ENCODE assay signal across 39 cellular contexts in genomic region chr16:30592871-30593270, GRCh38.
"Had no signal": no experiment of that assay in that cellular context is flagged by ENCODE, and none has a peak within 500 bp of the region (broad histone marks: within the 10 kb centered on the region; RNA-seq: fewer than 3 reads in every experiment).

No MANE protein-coding gene starts in this region.

- H3K36me3 ChIP-seq: adrenal gland, ascending aorta, brain microvascular endothelial cell, breast epithelium, cardiac muscle cell had no signal

- H3K4me1 ChIP-seq: adrenal gland, ascending aorta, body of pancreas, breast epithelium had no signal

- H3K27ac ChIP-seq: adrenal gland, ascending aorta, body of pancreas, brain microvascular endothelial cell, breast epithelium, cardiac muscle cell had no signal

- H3K36me3 Mint-ChIP-seq: activated naive CD4-positive, alpha-beta T cell treated with anti-CD3 and anti-CD28 coated beads, Interleukin-2, amount 50 U/mL, for 24 hours; activated naive CD8-positive, alpha-beta T cell had no signal

- DNase-seq: activated effector memory CD4-positive, alpha-beta T cell treated with anti-CD3 and anti-CD28 coated beads, Interleukin-2, amount 50 U/mL, for 16 hours; activated effector memory CD4-positive, alpha-beta T cell treated with Interleukin-2 at 50 U/mL for 16 hours; activated gamma-delta T cell; activated gamma-delta T cell treated with Interleukin-2 at 50 U/mL for 16 hours; activated naive CD4-positive, alpha-beta T cell; activated naive CD4-positive, alpha-beta T cell treated with anti-CD3 and anti-CD28 coated beads for 36 hours; activated naive CD4-positive, alpha-beta T cell treated with anti-CD3 and anti-CD28 coated beads, Interleukin-2, amount 10 ng/mL, durations not matched to agents 7 days and 5 days; activated naive CD4-positive, alpha-beta T cell treated with anti-CD3 and anti-CD28 coated beads, Interleukin-2, amount 50 U/mL, for 16 hours; activated naive CD4-positive, alpha-beta T cell treated with Interleukin-2 at 50 U/mL for 16 hours; activated naive CD8-positive, alpha-beta T cell treated with anti-CD3 and anti-CD28 coated beads for 36 hours; activated naive CD8-positive, alpha-beta T cell treated with anti-CD3 and anti-CD28 coated beads, Interleukin-2, amount 10 ng/mL, durations not matched to agents 7 days and 5 days; activated naive CD8-positive, alpha-beta T cell treated with anti-CD3 and anti-CD28 coated beads, Interleukin-2, amount 50 U/mL, for 24 hours; activated T-cell treated with anti-CD3 and anti-CD28 coated beads, Interleukin-2, amount 50 U/mL, for 1 hour; activated T-cell treated with anti-CD3 and anti-CD28 coated beads, Interleukin-2, amount 50 U/mL, for 24 hours; activated T-cell treated with anti-CD3 and anti-CD28 coated beads, Interleukin-2, amount 50 U/mL, for 4 hours; activated T-cell treated with anti-CD3 and anti-CD28 coated beads, Interleukin-2, amount 50 U/mL, for 48 hours; adrenal gland; amniotic stem cell; amygdala; anterior cingulate cortex; aorta; body of pancreas; brain microvascular endothelial cell; caudate nucleus; central memory CD4-positive, alpha-beta T cell; cerebellar nuclear complex had no signal

- H3K4me1 Mint-ChIP-seq: activated naive CD8-positive, alpha-beta T cell treated with anti-CD3 and anti-CD28 coated beads for 36 hours; activated naive CD8-positive, alpha-beta T cell treated with anti-CD3 and anti-CD28 coated beads, Interleukin-2, amount 50 U/mL, for 24 hours; activated T-helper 17 cell treated with anti-CD3 and anti-CD28 coated beads, Interleukin-2, amount 50 U/mL, for 72 hours; brain; central memory CD8-positive, alpha-beta T cell had no signal

- H3K9me3 ChIP-seq: adrenal gland, ascending aorta, body of pancreas, breast epithelium had no signal

- FAIRE-seq: bronchial epithelial cell, colon had no signal

- H3K4me3 ChIP-seq: adrenal gland, ascending aorta, body of pancreas, breast epithelium, cardiac muscle cell had no signal

- H3K27ac Mint-ChIP-seq: activated naive CD4-positive, alpha-beta T cell treated with anti-CD3 and anti-CD28 coated beads for 36 hours; activated naive CD4-positive, alpha-beta T cell treated with anti-CD3 and anti-CD28 coated beads, Interleukin-2, amount 10 ng/mL, durations not matched to agents 7 days and 5 days; activated naive CD4-positive, alpha-beta T cell treated with anti-CD3 and anti-CD28 coated beads, Interleukin-2, amount 50 U/mL, for 24 hours; activated naive CD4-positive, alpha-beta T cell treated with anti-CD3 and anti-CD28 coated beads, Interleukin-2, amount 50 U/mL, for 72 hours; activated naive CD8-positive, alpha-beta T cell; activated naive CD8-positive, alpha-beta T cell treated with anti-CD3 and anti-CD28 coated beads for 36 hours; activated naive CD8-positive, alpha-beta T cell treated with anti-CD3 and anti-CD28 coated beads, Interleukin-2, amount 10 ng/mL, durations not matched to agents 7 days and 5 days; activated naive CD8-positive, alpha-beta T cell treated with anti-CD3 and anti-CD28 coated beads, Interleukin-2, amount 50 U/mL, for 24 hours; activated T-cell treated with anti-CD3 and anti-CD28 coated beads, Interleukin-2, amount 50 U/mL, for 24 hours; activated T-helper 1 cell treated with anti-CD3 and anti-CD28 coated beads, Interleukin-12 subunit alpha, Interleukin-12 subunit beta, Interleukin-2, Interleukin-4 antibody, amounts not matched to agents 30 ng/mL and 10 ng/mL and 1 ng/mL, durations not matched to agents 14 hours and 24 hours and 36 hours; activated T-helper 17 cell treated with anti-CD3 and anti-CD28 coated beads, Interleukin-2, amount 50 U/mL, for 72 hours; activated T-helper 2 cell treated with anti-CD3 and anti-CD28 coated beads, Interferon-gamma antibody, Interleukin-2, Interleukin-4, amounts not matched to agents 10 μg/mL and 5 μg/mL and 100 μg/mL, durations not matched to agents 14 hours and 24 hours and 36 hours; brain had no signal

- H3K27me3 Mint-ChIP-seq: activated naive CD4-positive, alpha-beta T cell treated with anti-CD3 and anti-CD28 coated beads, Interleukin-2, amount 10 ng/mL, durations not matched to agents 7 days and 5 days; activated naive CD4-positive, alpha-beta T cell treated with anti-CD3 and anti-CD28 coated beads, Interleukin-2, amount 50 U/mL, for 24 hours; activated naive CD8-positive, alpha-beta T cell; activated naive CD8-positive, alpha-beta T cell treated with anti-CD3 and anti-CD28 coated beads for 36 hours; activated naive CD8-positive, alpha-beta T cell treated with anti-CD3 and anti-CD28 coated beads, Interleukin-2, amount 10 ng/mL, durations not matched to agents 7 days and 5 days; activated naive CD8-positive, alpha-beta T cell treated with anti-CD3 and anti-CD28 coated beads, Interleukin-2, amount 50 U/mL, for 24 hours; activated T-cell treated with anti-CD3 and anti-CD28 coated beads, Interleukin-2, amount 50 U/mL, for 24 hours; activated T-helper 17 cell treated with anti-CD3 and anti-CD28 coated beads, Interleukin-2, amount 50 U/mL, for 72 hours; brain; central memory CD8-positive, alpha-beta T cell had no signal

- ATAC-seq: activated naive CD4-positive, alpha-beta T cell treated with anti-CD3 and anti-CD28 coated beads, Interleukin-2, amount 50 U/mL, for 72 hours; activated naive CD8-positive, alpha-beta T cell treated with anti-CD3 and anti-CD28 coated beads, Interleukin-2, amount 50 U/mL, for 24 hours; activated T-cell treated with anti-CD3 and anti-CD28 coated beads, Interleukin-2, amount 50 U/mL, for 4 hours; activated T-helper 17 cell treated with anti-CD3 and anti-CD28 coated beads, Interleukin-2, amount 50 U/mL, for 72 hours; body of pancreas had no signal

- H3K9me3 Mint-ChIP-seq: activated naive CD4-positive, alpha-beta T cell treated with anti-CD3 and anti-CD28 coated beads for 36 hours; activated naive CD4-positive, alpha-beta T cell treated with anti-CD3 and anti-CD28 coated beads, Interleukin-2, amount 10 ng/mL, durations not matched to agents 7 days and 5 days; activated naive CD4-positive, alpha-beta T cell treated with anti-CD3 and anti-CD28 coated beads, Interleukin-2, amount 50 U/mL, for 24 hours; activated naive CD4-positive, alpha-beta T cell treated with anti-CD3 and anti-CD28 coated beads, Interleukin-2, amount 50 U/mL, for 72 hours; activated naive CD8-positive, alpha-beta T cell treated with anti-CD3 and anti-CD28 coated beads for 36 hours; activated naive CD8-positive, alpha-beta T cell treated with anti-CD3 and anti-CD28 coated beads, Interleukin-2, amount 10 ng/mL, durations not matched to agents 7 days and 5 days; activated naive CD8-positive, alpha-beta T cell treated with anti-CD3 and anti-CD28 coated beads, Interleukin-2, amount 50 U/mL, for 24 hours; activated T-cell treated with anti-CD3 and anti-CD28 coated beads, Interleukin-2, amount 50 U/mL, for 24 hours; activated T-cell treated with anti-CD3 and anti-CD28 coated beads, Interleukin-2, amount 50 U/mL, for 4 hours; activated T-helper 1 cell treated with anti-CD3 and anti-CD28 coated beads, Interleukin-12 subunit alpha, Interleukin-12 subunit beta, Interleukin-2, Interleukin-4 antibody, amounts not matched to agents 30 ng/mL and 10 ng/mL and 1 ng/mL, durations not matched to agents 14 hours and 24 hours and 36 hours; activated T-helper 17 cell treated with anti-CD3 and anti-CD28 coated beads, Interleukin-2, amount 50 U/mL, for 72 hours; activated T-helper 2 cell treated with anti-CD3 and anti-CD28 coated beads, Interferon-gamma antibody, Interleukin-2, Interleukin-4, amounts not matched to agents 10 μg/mL and 5 μg/mL and 100 μg/mL, durations not matched to agents 14 hours and 24 hours and 36 hours; brain; central memory CD8-positive, alpha-beta T cell had no signal

- H3K4me3 Mint-ChIP-seq: activated naive CD4-positive, alpha-beta T cell treated with anti-CD3 and anti-CD28 coated beads for 36 hours; activated naive CD4-positive, alpha-beta T cell treated with anti-CD3 and anti-CD28 coated beads, Interleukin-2, amount 10 ng/mL, durations not matched to agents 7 days and 5 days; activated naive CD4-positive, alpha-beta T cell treated with anti-CD3 and anti-CD28 coated beads, Interleukin-2, amount 50 U/mL, for 24 hours; activated naive CD8-positive, alpha-beta T cell; activated naive CD8-positive, alpha-beta T cell treated with anti-CD3 and anti-CD28 coated beads for 36 hours; activated naive CD8-positive, alpha-beta T cell treated with anti-CD3 and anti-CD28 coated beads, Interleukin-2, amount 10 ng/mL, durations not matched to agents 7 days and 5 days; activated naive CD8-positive, alpha-beta T cell treated with anti-CD3 and anti-CD28 coated beads, Interleukin-2, amount 50 U/mL, for 24 hours; activated T-cell treated with anti-CD3 and anti-CD28 coated beads, Interleukin-2, amount 50 U/mL, for 24 hours; activated T-cell treated with anti-CD3 and anti-CD28 coated beads, Interleukin-2, amount 50 U/mL, for 4 hours; activated T-helper 1 cell treated with anti-CD3 and anti-CD28 coated beads, Interleukin-12 subunit alpha, Interleukin-12 subunit beta, Interleukin-2, Interleukin-4 antibody, amounts not matched to agents 30 ng/mL and 10 ng/mL and 1 ng/mL, durations not matched to agents 14 hours and 24 hours and 36 hours; activated T-helper 17 cell treated with anti-CD3 and anti-CD28 coated beads, Interleukin-2, amount 50 U/mL, for 72 hours; brain; central memory CD8-positive, alpha-beta T cell had no signal

- H3K27me3 ChIP-seq: adrenal gland, ascending aorta, body of pancreas, brain microvascular endothelial cell, breast epithelium, cardiac muscle cell had no signal
